In the genomic region with DNA sequence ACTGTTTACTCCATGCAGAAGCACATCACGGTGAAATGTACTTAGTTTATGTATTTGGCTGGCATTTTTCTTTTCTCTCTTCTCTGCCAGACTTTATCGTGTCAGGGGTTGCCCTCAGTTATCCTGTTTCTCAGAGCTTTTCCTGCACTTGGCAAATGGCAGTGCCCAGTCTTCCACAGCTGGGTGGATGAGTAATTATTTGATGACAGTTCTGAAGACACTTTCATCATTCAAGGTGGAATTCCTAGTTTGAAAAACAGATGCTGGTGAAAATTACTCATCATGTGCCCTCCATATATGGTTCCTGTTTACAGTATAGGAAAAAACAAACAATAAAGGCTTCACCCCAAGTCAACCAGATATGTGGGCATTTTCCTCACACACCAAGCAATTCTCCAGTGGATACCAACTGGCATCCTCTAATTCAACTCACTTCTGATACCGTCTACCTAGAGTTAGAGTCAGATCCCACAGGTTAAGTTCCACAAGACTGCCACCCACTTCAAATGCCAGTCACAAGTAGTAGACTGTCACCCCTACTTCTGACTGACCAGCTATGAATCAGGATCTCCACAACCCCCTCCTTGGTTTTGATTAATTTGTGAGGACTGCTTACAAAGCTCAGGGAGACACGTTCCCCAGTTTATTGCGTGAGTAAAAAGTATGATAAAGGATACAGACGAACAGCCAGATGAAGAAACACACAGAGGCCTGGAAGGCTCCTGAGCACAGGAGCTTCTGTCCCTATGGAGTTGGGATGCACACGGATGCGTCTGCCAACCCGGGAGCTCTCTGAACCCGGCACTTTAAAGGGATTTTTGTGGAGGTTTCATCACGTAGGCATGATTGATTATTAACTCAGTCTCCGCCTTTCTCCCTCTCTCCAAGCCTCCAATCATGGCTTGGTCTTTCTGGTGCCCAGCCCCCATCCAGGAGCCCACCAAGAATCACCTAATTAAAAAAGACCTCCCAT, we compare ENCODE assay signal across 18 cellular contexts.
DNase-seq lines count a peak whose midpoint lies in the region; ATAC-seq and TF ChIP-seq lines count a peak whose summit lies in the region.
"Had no signal": no experiment of that assay in that cellular context is flagged by ENCODE, and none has a peak within 500 bp of the region (broad histone marks: within the 10 kb centered on the region; RNA-seq: fewer than 3 reads in every experiment).

No MANE protein-coding gene starts in this region.

- no peak overlapping the region for H3K9ac ChIP-seq in fibroblast of lung (ENCODE audit: insufficient read depth, low read length)
- H3K9ac ChIP-seq in rectal smooth muscle tissue (ENCODE audit: low read length) = no peak overlapping the region

- H3K4me3 Mint-ChIP-seq in T-cell = no peak overlapping the region
- H3K4me3 Mint-ChIP-seq: CD8-positive, alpha-beta T cell had no signal

- H3K27ac Mint-ChIP-seq in T-cell = no peak overlapping the region
- H3K27ac Mint-ChIP-seq: CD8-positive, alpha-beta T cell had no signal

- TF ChIP-seq POLR2A in prostate gland (IDR thresholded peaks at IDR 0.05) = no peak

- no peaks in the 10 kb centered on the region for H3K9me3 Mint-ChIP-seq in T-cell
- H3K9me3 Mint-ChIP-seq: CD8-positive, alpha-beta T cell had no signal

- CTCF ChIA-PET in T-cell (lab: Charles Lee) = no interaction called here

- H3K27me3 ChIP-seq in RWPE2 (ENCODE audit: insufficient read depth, poor library complexity, severe bottlenecking) = no peaks in the 10 kb centered on the region
- H3K27me3 ChIP-seq in fibroblast of lung (ENCODE audit: control insufficient read depth, insufficient read depth, low read length) = no peaks in the 10 kb centered on the region
- no peaks in the 10 kb centered on the region for H3K27me3 ChIP-seq in rectal smooth muscle tissue (ENCODE audit: control insufficient read depth, insufficient read depth, low read length)
- no peaks in the 10 kb centered on the region for H3K27me3 ChIP-seq in prostate gland (replicated peaks; ENCODE audit: insufficient read depth)
- H3K27me3 ChIP-seq: brain microvascular endothelial cell, spleen had no signal

- peak; percentile 74 for ATAC-seq in RWPE2 (ENCODE audit: low read depth)
- no peak for ATAC-seq in T-cell (replicated peaks in 1 of 4)
- ATAC-seq: CD8-positive, alpha-beta T cell had no signal

- H3K4me2 ChIP-seq in fibroblast of lung (ENCODE audit: extremely low read depth, insufficient read depth, low read length) = peak overlapping the region; percentile 35

- H3K9me3 ChIP-seq in RWPE2 (ENCODE audit: severe bottlenecking) = no peaks in the 10 kb centered on the region
- no peaks in the 10 kb centered on the region for H3K9me3 ChIP-seq in fibroblast of lung (ENCODE audit: control insufficient read depth, insufficient read depth, low read depth, low read length)
- no peaks in the 10 kb centered on the region for H3K9me3 ChIP-seq in prostate gland
- H3K9me3 ChIP-seq: spleen had no signal

- 49% methylated on average over 12 of the region's 12 CpGs for WGBS in prostate gland

- DNase-seq in DMS53 (lab: John Stamatoyannopoulos, UW) (peak; percentile 2), DMS53 treated with DMSO at 0.1 percent for 48 hours (lab: John Stamatoyannopoulos, UW; ENCODE audit: unreplicated experiment) (no peak), RWPE2 (ENCODE audit: low spot score) (no peak), fibroblast of lung (ENCODE audit: low read depth in 2 of 2) (peak in 1 of 2 donors; percentile 20), prostate gland (ENCODE audit: low spot score) (no peak), T-cell (no peak)
- DNase-seq in stimulated activated CD4-positive, alpha-beta T cell treated with anti-CD3 and anti-CD28 coated beads, Interleukin-4, amount 100 ng/mL, for 4 hours = no peak
- DNase-seq: activated CD4-positive, alpha-beta T cell treated with anti-CD3 and anti-CD28 coated beads, Interleukin-2, amount 50 U/mL, for 4 hours; brain microvascular endothelial cell; CD8-positive, alpha-beta T cell; effector memory CD4-positive, alpha-beta T cell; NCI-H187; NCI-H748 treated with DMSO at 0.1 percent for 48 hours; nucleus accumbens; Right ventricle myocardium superior; spleen had no signal

- no peaks in the 10 kb centered on the region for H3K27me3 Mint-ChIP-seq in T-cell

- H3K4me1 Mint-ChIP-seq in T-cell = peaks cover 0 to 7% (median 0%) of the 10 kb centered on the region in 3 donors

- H3K36me3 ChIP-seq in RWPE2 (ENCODE audit: low read depth) = no peaks in the 10 kb centered on the region
- no peaks in the 10 kb centered on the region for H3K36me3 ChIP-seq in fibroblast of lung (ENCODE audit: control insufficient read depth, insufficient read depth, low read length)
- no peaks in the 10 kb centered on the region for H3K36me3 ChIP-seq in rectal smooth muscle tissue (ENCODE audit: control insufficient read depth, insufficient read depth, low read length)
- H3K36me3 ChIP-seq in prostate gland = no peaks in the 10 kb centered on the region
- H3K36me3 ChIP-seq: brain microvascular endothelial cell, spleen had no signal

- H3K4me1 ChIP-seq in RWPE2 (ENCODE audit: insufficient read depth, poor library complexity, severe bottlenecking) (peaks cover 8% of the 10 kb centered on the region), fibroblast of lung (ENCODE audit: control insufficient read depth, extremely low read depth, insufficient read depth, low read length) (no peaks in the 10 kb centered on the region), rectal smooth muscle tissue (ENCODE audit: control insufficient read depth, insufficient read depth, low read length) (peaks cover 4% of the 10 kb centered on the region), prostate gland (replicated peaks) (no peaks in the 10 kb centered on the region)
- H3K4me1 ChIP-seq: spleen had no signal

- no peak overlapping the region for H2AFZ ChIP-seq in fibroblast of lung (ENCODE audit: low read length)

- no peak for TF ChIP-seq CTCF in RWPE2 (IDR thresholded peaks at IDR 0.05; ENCODE audit: poor library complexity, severe bottlenecking)
- no peak for TF ChIP-seq CTCF in fibroblast of lung (conservative IDR thresholded peaks at IDR 0.05 in 1 of 2, IDR thresholded peaks at IDR 0.05 in 1 of 2; ENCODE audit: low read depth in 1 of 2, low read length in 2 of 2)
- TF ChIP-seq CTCF in prostate gland (IDR thresholded peaks at IDR 0.05) = no peak

- H3K27ac ChIP-seq in RWPE2 (ENCODE audit: poor library complexity, severe bottlenecking) (no peak overlapping the region), fibroblast of lung (ENCODE audit: insufficient read depth, low read length) (no peak overlapping the region), rectal smooth muscle tissue (ENCODE audit: low read depth, low read length) (peak overlapping the region; percentile 34), prostate gland (no peak overlapping the region)
- H3K27ac ChIP-seq: 22Rv1, brain microvascular endothelial cell, spleen had no signal

- H3K36me3 Mint-ChIP-seq in T-cell = peaks cover 5% of the 10 kb centered on the region
- H3K36me3 Mint-ChIP-seq: CD8-positive, alpha-beta T cell had no signal

- intact Hi-C loops in prostate gland (cut with DNase I) = no loop called here

- no peaks in the 10 kb centered on the region for H4K20me1 ChIP-seq in fibroblast of lung (ENCODE audit: control insufficient read depth, extremely low read depth, insufficient read depth, low read length)

- POLR2A ChIA-PET in T-cell (lab: Charles Lee) = no interaction called here

- no peaks in the 10 kb centered on the region for H3K79me2 ChIP-seq in fibroblast of lung (ENCODE audit: control insufficient read depth, insufficient read depth, low read length)

- no peak overlapping the region for H3K4me3 ChIP-seq in RWPE2 (ENCODE audit: severe bottlenecking)
- H3K4me3 ChIP-seq in fibroblast of lung (replicated peaks in 1 of 4; ENCODE audit: control extremely low read depth in 1 of 4, insufficient read depth in 1 of 4, low read depth in 3 of 4, low read length in 4 of 4) = no peak overlapping the region
- H3K4me3 ChIP-seq in rectal smooth muscle tissue (ENCODE audit: low read length) = no peak overlapping the region
- no peak overlapping the region for H3K4me3 ChIP-seq in prostate gland
- H3K4me3 ChIP-seq: spleen had no signal
